In genomic region chr2:66519264-66519843, GRCh38 we compare ENCODE assay signal across 20 cellular contexts.
A peak's percentile ranks its signal among the peaks of the same experiment; 100 is the strongest.
DNase-seq lines count a peak whose midpoint lies in the region; ATAC-seq and TF ChIP-seq lines count a peak whose summit lies in the region.
"Had no signal": no experiment of that assay in that cellular context is flagged by ENCODE, and none has a peak within 500 bp of the region (broad histone marks: within the 10 kb centered on the region; RNA-seq: fewer than 3 reads in every experiment).

No MANE protein-coding gene starts in this region.

- H4K20me1 ChIP-seq in IMR-90 (ENCODE audit: insufficient read depth, low read length): peaks cover 72% of the 10 kb centered on the region

- no peak overlapping the region for H2AK9ac ChIP-seq in IMR-90 (replicated peaks; ENCODE audit: low read depth, low read length, poor library complexity)

- H2BK15ac ChIP-seq in IMR-90 (ENCODE audit: low read depth, low read length): no peak overlapping the region

- dilution Hi-C loops in IMR-90 (cut with HindIII; ENCODE audit: low sequenced_read_pairs, unreplicated experiment): no loop called here

- H3K27me3 ChIP-seq in IMR-90 (ENCODE audit: control insufficient read depth, insufficient read depth, low read length) (no peaks in the 10 kb centered on the region), left lung (no peaks in the 10 kb centered on the region), uterus (no peaks in the 10 kb centered on the region)
- H3K27me3 ChIP-seq: BE2C had no signal

- no peak overlapping the region for H3K9ac ChIP-seq in IMR-90 (ENCODE audit: low read depth, low read length)

- TF ChIP-seq POLR2A in IMR-90 (IDR thresholded peaks at IDR 0.05; ENCODE audit: low read depth, low read length) (no peak), GM18505 (IDR thresholded peaks at IDR 0.05; ENCODE audit: borderline replicate concordance, extremely low read depth, insufficient read depth, insufficient read length) (no peak), uterus (IDR thresholded peaks at IDR 0.05) (no peak)

- peaks cover 22% of the 10 kb centered on the region for H3K9me1 ChIP-seq in IMR-90 (ENCODE audit: insufficient read depth, low read length)

- H3K23ac ChIP-seq in IMR-90 (ENCODE audit: low read depth, low read length): no peak overlapping the region

- POLR2A ChIA-PET in IMR-90 (lab: Charles Lee; ENCODE audit: unreplicated experiment): no interaction called here

- H2BK120ac ChIP-seq in IMR-90 (ENCODE audit: low read depth, low read length): no peak overlapping the region

- H3K18ac ChIP-seq in IMR-90 (ENCODE audit: low read depth, low read length): no peak overlapping the region

- no TSS peak for BruUV-seq in IMR-90 (replicated peaks; lab: Mats Ljungman, UMichigan)

- no peak overlapping the region for H4K8ac ChIP-seq in IMR-90 (ENCODE audit: low read depth in 2 of 2, low read length in 2 of 2)

- ATAC-seq in IMR-90 (ENCODE audit: low read depth) (no peak), left lung (peak; percentile 90), GM18858 (IDR thresholded peaks at IDR 0.05; ENCODE audit: unreplicated experiment) (no peak), GM18505 (IDR thresholded peaks at IDR 0.05; ENCODE audit: unreplicated experiment) (no peak)
- ATAC-seq: GM12878, GM23338, K562 had no signal

- no peak overlapping the region for H2BK5ac ChIP-seq in IMR-90 (ENCODE audit: low read depth, low read length, poor library complexity, severe bottlenecking)

- peaks cover 28 to 69% of the 10 kb centered on the region in 2 experiments for H3K79me1 ChIP-seq in IMR-90 (ENCODE audit: low read depth in 1 of 2, low read length in 2 of 2)

- no peak overlapping the region for H2BK20ac ChIP-seq in IMR-90 (ENCODE audit: low read depth, low read length)

- DNase-seq in IMR-90 (no peak), MV-4-11 (lab: John Stamatoyannopoulos, UW) (peak; percentile 42), left lung (no peak), uterus (no peak)
- DNase-seq: ACHN; BE2C; C1 segment of cervical spinal cord; CD4-positive, CD25-positive, alpha-beta regulatory T cell; CD8-positive, alpha-beta memory T cell; COR-L47; DMS 273 treated with DMSO at 0.1 percent for 48 hours; DMS53; DND-41; EL; HCEC 1CT had no signal

- no peak overlapping the region for H4K5ac ChIP-seq in IMR-90 (ENCODE audit: low read depth, low read length)

- H3K4me2 ChIP-seq in IMR-90 (ENCODE audit: low read depth, low read length): no peak overlapping the region
- H3K4me2 ChIP-seq: GM23338 had no signal

- intact Hi-C loops in IMR-90 (cut with micrococcal nuclease): no loop called here
- intact Hi-C loops in left lung (cut with DNase I): no loop called here
- intact Hi-C loops in uterus (cut with DNase I; ENCODE audit: low total_unique reads): no loop called here

- H3K56ac ChIP-seq in IMR-90 (ENCODE audit: extremely low read depth, insufficient read depth, low read length): no peak overlapping the region

- no peak overlapping the region for H2AK5ac ChIP-seq in IMR-90 (ENCODE audit: low read depth, low read length)

- H3K4me3 ChIP-seq in IMR-90 (ENCODE audit: insufficient read depth, low read depth, low read length) (no peak overlapping the region), left lung (no peak overlapping the region), uterus (no peak overlapping the region)
- H3K4me3 ChIP-seq: GM12878, GM23338, K562 had no signal

- H3K4ac ChIP-seq in IMR-90 (ENCODE audit: low read depth, low read length): no peak overlapping the region

- CTCF ChIA-PET in IMR-90 (lab: Yijun Ruan, JAX): no interaction called here

- WGBS in IMR-90 (ENCODE audit: extremely low coverage in 2 of 2, insufficient read length in 1 of 2), 2 experiments: no CpG with 5 or more reads among the region's 6 CpGs

- H3K14ac ChIP-seq in IMR-90 (replicated peaks; ENCODE audit: low read depth, low read length): no peak overlapping the region

- in situ Hi-C loops in IMR-90 (cut with MboI; ENCODE audit: low sequenced_read_pairs): no loop called here

- H3K36me3 ChIP-seq in IMR-90 (ENCODE audit: control insufficient read depth, insufficient read depth, low read length): peaks cover 29% of the 10 kb centered on the region
- H3K36me3 ChIP-seq in left lung: no peaks in the 10 kb centered on the region
- no peaks in the 10 kb centered on the region for H3K36me3 ChIP-seq in uterus
- H3K36me3 ChIP-seq: BE2C had no signal

- peaks cover 17% of the 10 kb centered on the region for H3K4me1 ChIP-seq in IMR-90 (ENCODE audit: control insufficient read depth, insufficient read depth, low read length)
- no peaks in the 10 kb centered on the region for H3K4me1 ChIP-seq in left lung
- H3K4me1 ChIP-seq in uterus: peaks cover 4 to 16% of the 10 kb centered on the region in 2 donors

- no peak for TF ChIP-seq RAD21 in IMR-90 (IDR thresholded peaks at IDR 0.05; ENCODE audit: low read length)

- no peak overlapping the region for H3K27ac ChIP-seq in IMR-90 (ENCODE audit: insufficient read depth, low read length)
- H3K27ac ChIP-seq in left lung: no peak overlapping the region
- no peak overlapping the region for H3K27ac ChIP-seq in uterus

- H3K9me3 ChIP-seq in IMR-90 (ENCODE audit: control insufficient read depth, insufficient read depth, low read length): no peaks in the 10 kb centered on the region
- H3K9me3 ChIP-seq in left lung: no peaks in the 10 kb centered on the region
- no peaks in the 10 kb centered on the region for H3K9me3 ChIP-seq in uterus
- H3K9me3 ChIP-seq: BE2C had no signal

- no peak for TF ChIP-seq CTCF in IMR-90 (conservative IDR thresholded peaks at IDR 0.05; ENCODE audit: low read depth, low read length)
- TF ChIP-seq CTCF in left lung (IDR thresholded peaks at IDR 0.05): no peak
- TF ChIP-seq CTCF in uterus (IDR thresholded peaks at IDR 0.05): no peak

- no peak overlapping the region for H4K91ac ChIP-seq in IMR-90 (ENCODE audit: insufficient read depth, low read depth, low read length)

- no peak overlapping the region for H2AFZ ChIP-seq in IMR-90 (replicated peaks; ENCODE audit: low read length, poor library complexity)
- H2AFZ ChIP-seq: GM23338 had no signal

TF ChIP-seq in IMR-90, 13 proteins besides CTCF, POLR2A, EP300 and RAD21:
- no peak for TF ChIP-seq RCOR1 (IDR thresholded peaks at IDR 0.05; ENCODE audit: insufficient replicate concordance, low read length)
- TF ChIP-seq MAFK (IDR thresholded peaks at IDR 0.05; ENCODE audit: low read depth, low read length): 0 out of 2 replicates have a peak, but pooled peaks have one; percentile 36
- no peak for TF ChIP-seq CEBPB (IDR thresholded peaks at IDR 0.05; ENCODE audit: low read depth, low read length)
